In genomic region chr13:100088648-100089601, GRCh38 we compare ENCODE assay signal across 1 cellular context.
TF ChIP-seq lines count a peak whose summit lies in the region.

TSS of gene PCCA (plus strand) at chr13:100089093. CDS start at chr13:100089121, 28 bp downstream.

TF ChIP-seq in K562, 482 proteins besides CTCF, POLR2A, EP300 and RAD21 (continued from another document and continues in another):
- TF ChIP-seq PRDM10 (IDR thresholded peaks at IDR 0.05; ENCODE audit: partially characterized antibody) (no peak), NR2C2 (CRISPR knock-in tag; IDR thresholded peaks at IDR 0.05) (no peak), NR2C2 (tag; IDR thresholded peaks at IDR 0.05) (peak; percentile 92), HBP1 (CRISPR knock-in tag; IDR thresholded peaks at IDR 0.05) (no peak), POLR3G (IDR thresholded peaks at IDR 0.05; ENCODE audit: extremely low read depth, insufficient read length, insufficient replicate concordance) (no peak), MAFG (tag; conservative IDR thresholded peaks at IDR 0.05) (no peak), KDM1A (IDR thresholded peaks at IDR 0.05) (no peak), ATF6 (CRISPR knock-in tag; IDR thresholded peaks at IDR 0.05) (no peak), ZNF318 (IDR thresholded peaks at IDR 0.05; ENCODE audit: borderline replicate concordance in 1 of 2, low read depth in 1 of 2) (no peak), NCOA6 (IDR thresholded peaks at IDR 0.05) (no peak), ZBTB17 (CRISPR knock-in tag; IDR thresholded peaks at IDR 0.05) (no peak), NR0B1 (IDR thresholded peaks at IDR 0.05; ENCODE audit: partially characterized antibody) (no peak), TAF1 (IDR thresholded peaks at IDR 0.05; ENCODE audit: control insufficient read depth, extremely low read depth, insufficient read depth, low read length, severe bottlenecking) (peak; percentile 65), ZNF146 (CRISPR knock-in tag; IDR thresholded peaks at IDR 0.05; ENCODE audit: unreplicated experiment) (no peak), USF2 (CRISPR knock-in tag; IDR thresholded peaks at IDR 0.05) (peak; percentile 6; the same call in 1 of the 2 replicates), ZNF197 (CRISPR knock-in tag; IDR thresholded peaks at IDR 0.05; ENCODE audit: low read depth) (no peak), NFIX (CRISPR knock-in tag; IDR thresholded peaks at IDR 0.05; ENCODE audit: low read depth) (no peak), ATF4 (CRISPR knock-in tag; IDR thresholded peaks at IDR 0.05) (no peak), MLX (CRISPR knock-in tag; conservative IDR thresholded peaks at IDR 0.05) (no peak), BRCA1 (IDR thresholded peaks at IDR 0.05) (no peak), BRCA1 (CRISPR knock-in tag; IDR thresholded peaks at IDR 0.05) (no peak), PCBP2 (IDR thresholded peaks at IDR 0.05; ENCODE audit: low read depth, low read length, poor library complexity, severe bottlenecking) (no peak), PURB (CRISPR knock-in tag; IDR thresholded peaks at IDR 0.05; ENCODE audit: low read depth) (no peak), SMAD1 (IDR thresholded peaks at IDR 0.05; ENCODE audit: low read depth, low read length, partially characterized antibody) (no peak), ZNF717 (CRISPR knock-in tag; IDR thresholded peaks at IDR 0.05) (no peak), THAP7 (CRISPR knock-in tag; IDR thresholded peaks at IDR 0.05) (no peak), U2AF2 (optimal IDR thresholded peaks at IDR 0.05; ENCODE audit: low read depth, low read length) (no peak), ZBTB1 (CRISPR knock-in tag; IDR thresholded peaks at IDR 0.05; ENCODE audit: borderline replicate concordance, low read depth) (no peak), HCFC1 (IDR thresholded peaks at IDR 0.05; ENCODE audit: low read depth, low read length) (no peak; the same call in 1 of the 2 replicates), CREB1 (IDR thresholded peaks at IDR 0.05) (0 out of 2 replicates have a peak, but pooled peaks have one; percentile 7), CREB1 (CRISPR knock-in tag; IDR thresholded peaks at IDR 0.05) (no peak; the same call in 1 of the 2 replicates), ZBTB2 (IDR thresholded peaks at IDR 0.05) (no peak), MAFF (IDR thresholded peaks at IDR 0.05; ENCODE audit: low read length) (no peak), ZC3H8 (IDR thresholded peaks at IDR 0.05) (no peak), MYBL2 (IDR thresholded peaks at IDR 0.05; ENCODE audit: low read depth) (no peak), MYBL2 (CRISPR knock-in tag; IDR thresholded peaks at IDR 0.05; ENCODE audit: borderline replicate concordance) (no peak)
